12 cellular contexts compared by ENCODE assay signal in the genomic region with DNA sequence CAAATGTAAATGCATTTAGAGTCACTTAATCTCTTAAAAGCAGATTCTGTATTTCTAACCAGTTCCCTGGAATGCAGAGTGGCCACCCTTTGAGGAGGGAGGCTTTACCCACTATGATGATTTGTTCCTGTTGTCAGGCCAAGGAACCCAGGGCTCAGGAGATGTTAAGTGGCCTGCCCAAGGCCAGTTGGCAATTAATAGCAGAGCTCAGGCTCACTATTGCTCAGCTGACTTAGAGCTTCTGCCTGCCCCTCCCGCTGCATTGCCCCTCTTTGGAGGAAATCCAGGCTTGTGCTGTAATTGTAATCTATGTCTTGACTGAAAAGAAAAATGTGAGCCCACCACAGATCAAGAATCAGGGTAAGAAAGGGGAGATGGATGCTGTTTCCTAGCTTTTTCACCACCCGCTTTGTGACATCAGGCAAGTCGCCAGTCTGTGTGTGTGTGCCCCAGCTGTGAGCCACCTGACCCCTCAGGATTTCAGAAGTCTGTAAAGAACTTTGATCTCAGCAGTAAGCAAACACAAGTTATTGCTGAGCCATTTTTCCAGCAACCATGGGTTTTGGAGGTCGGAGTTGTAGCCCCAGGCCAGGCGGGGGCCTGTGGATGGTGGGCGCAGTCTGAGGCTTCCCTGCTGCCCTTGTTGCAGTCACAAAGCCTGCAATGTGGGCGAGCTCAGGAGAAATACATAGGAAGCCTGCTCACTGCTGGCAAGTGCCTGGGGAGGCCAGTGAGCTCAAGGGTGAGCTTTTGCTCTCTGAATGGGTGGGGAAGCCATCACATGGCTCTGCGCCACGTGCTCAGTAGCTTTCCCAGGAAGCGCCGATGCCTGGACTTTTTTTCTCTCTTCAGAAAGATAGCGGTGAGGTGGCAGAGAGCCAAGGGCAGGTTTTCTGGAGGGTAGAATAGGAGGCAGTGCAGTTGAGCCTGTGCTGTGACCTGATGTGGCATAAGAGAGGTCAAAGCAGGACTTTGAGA. TPM values are rescaled to one million over a fixed set of nuclear protein-coding genes. Genes with fewer than 3 reads are reported as not detected.
DNase-seq lines count a peak whose midpoint lies in the region; TF ChIP-seq lines count a peak whose summit lies in the region.
"Had no signal": no experiment of that assay in that cellular context is flagged by ENCODE, and none has a peak within 500 bp of the region (broad histone marks: within the 10 kb centered on the region; RNA-seq: fewer than 3 reads in every experiment).

No MANE protein-coding gene starts in this region.

- H3K4me1 Mint-ChIP-seq in glutamatergic neuron (ENCODE audit: low read depth, unreplicated experiment), result peaks cover 21% of the 10 kb centered on the region
- H3K4me1 Mint-ChIP-seq: central memory CD8-positive, alpha-beta T cell had no signal

- H3K4me3 ChIP-seq in BLaER1, result no peak overlapping the region
- peak overlapping the region; percentile 61 for H3K4me3 ChIP-seq in Loucy (ENCODE audit: low read length, poor library complexity, severe bottlenecking)
- no peak overlapping the region for H3K4me3 ChIP-seq in MM.1S (ENCODE audit: low read length)

- TF ChIP-seq CTCF in Loucy (conservative IDR thresholded peaks at IDR 0.05; ENCODE audit: low read length) (no peak), glutamatergic neuron (IDR thresholded peaks at IDR 0.05; ENCODE audit: partially characterized antibody, unreplicated experiment) (no peak), MM.1S (IDR thresholded peaks at IDR 0.05; ENCODE audit: low read length) (no peak)

- no peaks in the 10 kb centered on the region for H3K9me3 ChIP-seq in BLaER1
- no peaks in the 10 kb centered on the region for H3K9me3 ChIP-seq in Loucy (ENCODE audit: insufficient read depth, low read depth, low read length)
- no peaks in the 10 kb centered on the region for H3K9me3 ChIP-seq in MM.1S (replicated peaks; ENCODE audit: insufficient read depth, low read length)

- H3F3A ChIP-seq in Loucy (ENCODE audit: low read depth) (peaks cover 3% of the 10 kb centered on the region; the same call in 1 of the 2 replicates), MM.1S (ENCODE audit: insufficient read depth, low read length) (0 out of 2 replicates have a peak, but pooled peaks cover 9% of the 10 kb centered on the region)

- H3K9ac ChIP-seq in BLaER1 (no peak overlapping the region), Loucy (ENCODE audit: low read depth, low read length, poor library complexity, severe bottlenecking) (peak overlapping the region; percentile 66), MM.1S (ENCODE audit: low read length) (no peak overlapping the region)

- DNase-seq in caudate nucleus (lab: John Stamatoyannopoulos, UW), result peak in 2 of 61 donors; percentile 18 to 21
- peak; percentile 16 for DNase-seq in midbrain (lab: John Stamatoyannopoulos, UW)
- DNase-seq in glutamatergic neuron, result no peak
- no peak for DNase-seq in NCI-H82 (lab: John Stamatoyannopoulos, UW)
- DNase-seq in MM.1S, result no peak
- DNase-seq in activated CD4-positive, alpha-beta T cell treated with anti-CD3 and anti-CD28 coated beads, Interleukin-2, amount 50 U/mL, for 1 hour, result no peak
- DNase-seq: activated CD4-positive, alpha-beta T cell treated with anti-CD3 and anti-CD28 coated beads, Interleukin-2, amount 10 ng/mL, durations not matched to agents 7 days and 5 days; C1 segment of cervical spinal cord; NCI-H774 had no signal

- no peaks in the 10 kb centered on the region for H3K9me2 ChIP-seq in Loucy (replicated peaks; ENCODE audit: low read depth, low read length)
- no peaks in the 10 kb centered on the region for H3K9me2 ChIP-seq in MM.1S (replicated peaks; ENCODE audit: insufficient read depth, low read length)

- H3K27me3 Mint-ChIP-seq in glutamatergic neuron (ENCODE audit: unreplicated experiment), result peaks cover 13% of the 10 kb centered on the region

- H3K9me3 Mint-ChIP-seq in glutamatergic neuron (ENCODE audit: unreplicated experiment), result peaks cover 8% of the 10 kb centered on the region
- H3K9me3 Mint-ChIP-seq: activated CD4-positive, alpha-beta T cell treated with anti-CD3 and anti-CD28 coated beads, Interleukin-2, amount 10 ng/mL, durations not matched to agents 7 days and 5 days; central memory CD8-positive, alpha-beta T cell had no signal

- H3K79me2 ChIP-seq in Loucy (ENCODE audit: insufficient read depth, low read length) (peaks cover 94% of the 10 kb centered on the region), MM.1S (ENCODE audit: low read length) (peaks cover 99% of the 10 kb centered on the region)

- H3K36me3 Mint-ChIP-seq in glutamatergic neuron (ENCODE audit: unreplicated experiment), result peaks cover 4% of the 10 kb centered on the region

- H4K20me1 ChIP-seq in BLaER1, result peaks cover 51% of the 10 kb centered on the region
- peaks cover 13% of the 10 kb centered on the region for H4K20me1 ChIP-seq in Loucy (ENCODE audit: insufficient read depth, low read length, poor library complexity, severe bottlenecking)
- 0 out of 2 replicates have a peak, but pooled peaks cover 9% of the 10 kb centered on the region for H4K20me1 ChIP-seq in MM.1S (ENCODE audit: insufficient read depth, low read length)

- no peak overlapping the region for H3K27ac Mint-ChIP-seq in glutamatergic neuron (ENCODE audit: unreplicated experiment)
- H3K27ac Mint-ChIP-seq: activated CD4-positive, alpha-beta T cell treated with anti-CD3 and anti-CD28 coated beads, Interleukin-2, amount 10 ng/mL, durations not matched to agents 7 days and 5 days had no signal

- H2AFZ ChIP-seq in Loucy (ENCODE audit: low read length), result no peak overlapping the region
- H2AFZ ChIP-seq in MM.1S (ENCODE audit: low read length), result no peak overlapping the region

- no peak overlapping the region for H3K27ac ChIP-seq in BLaER1
- H3K27ac ChIP-seq in caudate nucleus (ENCODE audit: low read depth, low read length), result peak overlapping the region; percentile 40
- no peak overlapping the region for H3K27ac ChIP-seq in MM.1S (ENCODE audit: low read length)

- peak overlapping the region; percentile 36; the same call in 1 of the 2 replicates for H3K4me2 ChIP-seq in BLaER1
- H3K4me2 ChIP-seq in Loucy (ENCODE audit: low read depth, low read length, poor library complexity, severe bottlenecking), result peak overlapping the region; percentile 82
- H3K4me2 ChIP-seq in MM.1S (ENCODE audit: low read depth, low read length), result no peak overlapping the region

- H3K36me3 ChIP-seq in BLaER1 (no peaks in the 10 kb centered on the region), Loucy (ENCODE audit: insufficient read depth, low read length) (no peaks in the 10 kb centered on the region), MM.1S (replicated peaks; ENCODE audit: insufficient read depth, low read length) (0 out of 2 replicates have a peak, but pooled peaks cover 2% of the 10 kb centered on the region)

- peaks cover 25% of the 10 kb centered on the region for H3K27me3 ChIP-seq in BLaER1
- H3K27me3 ChIP-seq in Loucy (ENCODE audit: insufficient read depth, low read length, poor library complexity, severe bottlenecking), result no peaks in the 10 kb centered on the region
- no peaks in the 10 kb centered on the region for H3K27me3 ChIP-seq in MM.1S (replicated peaks; ENCODE audit: insufficient read depth, low read length)

- H3K4me3 Mint-ChIP-seq in glutamatergic neuron (ENCODE audit: unreplicated experiment), result no peak overlapping the region
- H3K4me3 Mint-ChIP-seq: activated CD4-positive, alpha-beta T cell treated with anti-CD3 and anti-CD28 coated beads, Interleukin-2, amount 10 ng/mL, durations not matched to agents 7 days and 5 days; central memory CD8-positive, alpha-beta T cell had no signal

- peaks cover 45% of the 10 kb centered on the region for H3K4me1 ChIP-seq in BLaER1
- H3K4me1 ChIP-seq in Loucy (ENCODE audit: insufficient read depth, low read length, poor library complexity, severe bottlenecking), result peaks cover 82% of the 10 kb centered on the region
- H3K4me1 ChIP-seq in MM.1S (ENCODE audit: low read length), result peaks cover 19% of the 10 kb centered on the region

RNA-seq across cellular contexts. Expression of gene CABLES1, which starts 6.0 kb away (rescaled TPM):
- 3.1 TPM for total RNA-seq in glutamatergic neuron (ENCODE audit: unreplicated experiment)
